Comparison of ENCODE assay signal across 21 cellular contexts in genomic region chr5:110104728-110105127, GRCh38.
A peak's percentile ranks its signal among the peaks of the same experiment; 100 is the strongest.
DNase-seq lines count a peak whose midpoint lies in the region; ATAC-seq, FAIRE-seq and TF ChIP-seq lines count a peak whose summit lies in the region.
"Had no signal": no experiment of that assay in that cellular context is flagged by ENCODE, and none has a peak within 500 bp of the region (broad histone marks: within the 10 kb centered on the region; RNA-seq: fewer than 3 reads in every experiment).

No MANE protein-coding gene starts in this region.

- no peak overlapping the region for H3K4me3 Mint-ChIP-seq in stimulated activated naive CD8-positive, alpha-beta T cell treated with anti-CD3 and anti-CD28 coated beads, Interleukin-15, amount 100 ng/mL, for 72 hours
- H3K4me3 Mint-ChIP-seq in GM23338 (no peak overlapping the region), astrocyte (ENCODE audit: unreplicated experiment) (no peak overlapping the region)

- no peak overlapping the region for H3K27ac ChIP-seq in GM23338 (ENCODE audit: low read depth)
- no peak overlapping the region for H3K27ac ChIP-seq in astrocyte (ENCODE audit: low read depth, low read length)
- H3K27ac ChIP-seq: BLaER1 treated with 17β-estradiol and CSF1 and Interleukin-3, amounts not matched to agents 10 nM and 100 nM; SJCRH30 had no signal

- TF ChIP-seq CTCF in GM23338 (conservative IDR thresholded peaks at IDR 0.05; ENCODE audit: low read depth in 2 of 2) (no peak), astrocyte (IDR thresholded peaks at IDR 0.05; ENCODE audit: insufficient read depth, low read depth, low read length) (no peak)

- H4K20me1 ChIP-seq in GM23338 (replicated peaks; ENCODE audit: insufficient read depth) (no peaks in the 10 kb centered on the region), astrocyte (ENCODE audit: insufficient read depth, low read length) (no peaks in the 10 kb centered on the region)
- H4K20me1 ChIP-seq: BLaER1 treated with 17β-estradiol and CSF1 and Interleukin-3, amounts not matched to agents 10 nM and 100 nM had no signal

- H3K36me3 Mint-ChIP-seq in GM23338 (ENCODE audit: low read depth) (no peaks in the 10 kb centered on the region), astrocyte (ENCODE audit: low read depth, unreplicated experiment) (no peaks in the 10 kb centered on the region)

- no peaks in the 10 kb centered on the region for H3K9me3 Mint-ChIP-seq in stimulated activated naive CD8-positive, alpha-beta T cell treated with anti-CD3 and anti-CD28 coated beads, Interleukin-15, amount 100 ng/mL, for 72 hours
- H3K9me3 Mint-ChIP-seq in GM23338 (no peaks in the 10 kb centered on the region), astrocyte (ENCODE audit: unreplicated experiment) (no peaks in the 10 kb centered on the region)

- H3K36me3 ChIP-seq in GM23338 (ENCODE audit: insufficient read depth) (no peaks in the 10 kb centered on the region), astrocyte (ENCODE audit: insufficient read depth, low read length) (no peaks in the 10 kb centered on the region)
- H3K36me3 ChIP-seq: BLaER1 treated with 17β-estradiol and CSF1 and Interleukin-3, amounts not matched to agents 10 nM and 100 nM; MG63; SJCRH30 had no signal

- H3K4me1 Mint-ChIP-seq in stimulated activated naive CD8-positive, alpha-beta T cell treated with anti-CD3 and anti-CD28 coated beads, Interleukin-15, amount 100 ng/mL, for 72 hours, result peaks cover 39% of the 10 kb centered on the region
- peaks cover 13% of the 10 kb centered on the region; the same call in 2 of the 3 replicates for H3K4me1 Mint-ChIP-seq in GM23338
- no peaks in the 10 kb centered on the region for H3K4me1 Mint-ChIP-seq in astrocyte (ENCODE audit: low read depth, unreplicated experiment)

- H3K79me2 ChIP-seq in GM23338 (replicated peaks; ENCODE audit: insufficient read depth) (no peaks in the 10 kb centered on the region), astrocyte (ENCODE audit: insufficient read depth, low read length) (no peaks in the 10 kb centered on the region)

- H3K4me3 ChIP-seq in GM23338 (no peak overlapping the region), astrocyte (ENCODE audit: insufficient read depth, low read depth, low read length) (no peak overlapping the region)
- H3K4me3 ChIP-seq: BLaER1 treated with 17β-estradiol and CSF1 and Interleukin-3, amounts not matched to agents 10 nM and 100 nM; MG63; SJCRH30 had no signal

- ATAC-seq in stimulated activated naive CD8-positive, alpha-beta T cell treated with anti-CD3 and anti-CD28 coated beads, Interleukin-15, amount 100 ng/mL, for 72 hours, result peak; percentile 45
- ATAC-seq in stimulated activated naive CD8-positive, alpha-beta T cell treated with anti-CD3 and anti-CD28 coated beads, Interleukin-15, Interleukin-2, amounts not matched to agents 100 U/mL and 50 U/mL, for 24 hours, result no peak
- no peak for ATAC-seq in GM23338

- H3K4me1 ChIP-seq in GM23338 (ENCODE audit: insufficient read depth), result peaks cover 19% of the 10 kb centered on the region
- H3K4me1 ChIP-seq in astrocyte (ENCODE audit: insufficient read depth, low read length), result no peaks in the 10 kb centered on the region
- H3K4me1 ChIP-seq: SJCRH30 had no signal

- H3K27ac Mint-ChIP-seq in stimulated activated naive CD8-positive, alpha-beta T cell treated with anti-CD3 and anti-CD28 coated beads, Interleukin-15, amount 100 ng/mL, for 72 hours, result no peak overlapping the region
- H3K27ac Mint-ChIP-seq in GM23338 (no peak overlapping the region), astrocyte (ENCODE audit: unreplicated experiment) (no peak overlapping the region)

- H3K27me3 ChIP-seq in GM23338 (ENCODE audit: insufficient read depth), result no peaks in the 10 kb centered on the region
- no peaks in the 10 kb centered on the region for H3K27me3 ChIP-seq in astrocyte (ENCODE audit: insufficient read depth, low read length)
- H3K27me3 ChIP-seq: SJCRH30 had no signal

- H3K9me3 ChIP-seq in astrocyte (ENCODE audit: insufficient read depth, low read depth, low read length), result no peaks in the 10 kb centered on the region
- H3K9me3 ChIP-seq: BLaER1 treated with 17β-estradiol and CSF1 and Interleukin-3, amounts not matched to agents 10 nM and 100 nM; MG63; SJCRH30 had no signal

- no peak overlapping the region for H2AFZ ChIP-seq in GM23338
- H2AFZ ChIP-seq in astrocyte (ENCODE audit: low read depth, low read length), result no peak overlapping the region

- H3K4me2 ChIP-seq in GM23338 (0 out of 2 replicates have a peak overlapping the region, but pooled peaks have one; percentile 8), astrocyte (ENCODE audit: low read length) (no peak overlapping the region)

- DNase-seq in stimulated activated naive CD8-positive, alpha-beta T cell treated with anti-CD3 and anti-CD28 coated beads, Interleukin-15, amount 100 ng/mL, for 72 hours, result no peak
- DNase-seq in stimulated activated naive CD8-positive, alpha-beta T cell treated with anti-CD3 and anti-CD28 coated beads, Interleukin-15, Interleukin-2, amounts not matched to agents 100 U/mL and 50 U/mL, for 24 hours, result no peak
- DNase-seq in GM23338 (ENCODE audit: low spot score) (no peak), astrocyte (ENCODE audit: low read depth) (peak; percentile 11), C1 segment of cervical spinal cord (lab: John Stamatoyannopoulos, UW) (no peak), NCI-H748 (lab: John Stamatoyannopoulos, UW; ENCODE audit: unreplicated experiment) (no peak)
- no peak for DNase-seq in stimulated activated CD4-positive, alpha-beta T cell treated with anti-CD3 and anti-CD28 coated beads, Interleukin-1b, Interleukin-23, amount 100 ng/mL, for 48 hours
- DNase-seq: GDM1, Kasumi-1, MG63, NCI-H1048, NCI-H1417 treated with DMSO at 0.1 percent for 48 hours, NCI-H187, NCI-H510A treated with DMSO at 0.1 percent for 48 hours, NCI-H774, OCI-M1, SJCRH30 had no signal

- no peaks in the 10 kb centered on the region for H3K9me2 ChIP-seq in GM23338 (ENCODE audit: insufficient read depth)

- H3K9ac ChIP-seq in astrocyte (ENCODE audit: low read length), result no peak overlapping the region
- H3K9ac ChIP-seq: BLaER1 treated with 17β-estradiol and CSF1 and Interleukin-3, amounts not matched to agents 10 nM and 100 nM had no signal

- no peaks in the 10 kb centered on the region for H3F3A ChIP-seq in GM23338 (replicated peaks; ENCODE audit: low read depth)

- no peaks in the 10 kb centered on the region for H3K27me3 Mint-ChIP-seq in stimulated activated naive CD8-positive, alpha-beta T cell treated with anti-CD3 and anti-CD28 coated beads, Interleukin-15, amount 100 ng/mL, for 72 hours
- H3K27me3 Mint-ChIP-seq in GM23338 (ENCODE audit: insufficient read depth, low read depth, poor library complexity) (no peaks in the 10 kb centered on the region), astrocyte (ENCODE audit: low read depth, unreplicated experiment) (peaks cover 5% of the 10 kb centered on the region)

- peak; percentile 45 for FAIRE-seq in astrocyte (lab: Jason Lieb, UNC)
- FAIRE-seq: GM19239, H54, RCC 7860 had no signal

TF ChIP-seq in GM23338, 12 proteins besides CTCF, POLR2A, EP300 and RAD21 (continues in another document):
- no peak for TF ChIP-seq POLR2AphosphoS5 (IDR thresholded peaks at IDR 0.05; ENCODE audit: low read depth)
- no peak for TF ChIP-seq EZH2 (IDR thresholded peaks at IDR 0.05; ENCODE audit: low read depth, unreplicated experiment)
